ENCODE assay signal across 1 cellular context in genomic region chr15:77840962-77841361, GRCh38.
TF ChIP-seq lines count a peak whose summit lies in the region.

No MANE protein-coding gene starts in this region.

TF ChIP-seq in K562, 482 proteins besides CTCF, POLR2A, EP300 and RAD21 (continued from another document):
- TF ChIP-seq ZHX1 (conservative IDR thresholded peaks at IDR 0.05; ENCODE audit: low read length), result no peak
- TF ChIP-seq EP400 (IDR thresholded peaks at IDR 0.05), result no peak
- TF ChIP-seq RAD51 (IDR thresholded peaks at IDR 0.05; ENCODE audit: borderline replicate concordance, low read depth), result no peak
- no peak for TF ChIP-seq GMEB1 (CRISPR knock-in tag; IDR thresholded peaks at IDR 0.05)
- TF ChIP-seq COPS2 (conservative IDR thresholded peaks at IDR 0.05), result no peak
